16 cellular contexts compared by ENCODE assay signal in genomic region chr7:18151419-18151818, GRCh38.
DNase-seq lines count a peak whose midpoint lies in the region; ATAC-seq, FAIRE-seq and TF ChIP-seq lines count a peak whose summit lies in the region.
"Had no signal": no experiment of that assay in that cellular context is flagged by ENCODE, and none has a peak within 500 bp of the region (broad histone marks: within the 10 kb centered on the region; RNA-seq: fewer than 3 reads in every experiment).

No MANE protein-coding gene starts in this region.

- DNase-seq in H54 (ENCODE audit: insufficient read length, low spot score) (no peak), NCI-H82 treated with DMSO at 0.1 percent for 48 hours (lab: John Stamatoyannopoulos, UW; ENCODE audit: unreplicated experiment) (peak; percentile 29), chondrocyte (ENCODE audit: low spot score) (no peak), posterior cingulate gyrus (no peak), small intestine (no peak)
- no peak for DNase-seq in activated effector memory CD4-positive, alpha-beta T cell treated with Interleukin-2 at 50 U/mL for 16 hours
- DNase-seq: activated CD4-positive, alpha-beta T cell treated with anti-CD3 and anti-CD28 coated beads, Interleukin-2, amount 50 U/mL, for 48 hours; activated gamma-delta T cell treated with Interleukin-2 at 50 U/mL for 16 hours; CD8-positive, alpha-beta T cell; NCI-H1105 treated with DMSO at 0.1 percent for 48 hours; nephron progenitor cell; NK-92 treated with Interleukin-12 subunit alpha and Interleukin-12 subunit beta, amount 100 ng/mL, for 24 hours had no signal

- H3K4me3 Mint-ChIP-seq in chondrocyte (ENCODE audit: unreplicated experiment), result no peak overlapping the region
- H3K4me3 Mint-ChIP-seq: CD8-positive, alpha-beta T cell; nephron progenitor cell had no signal

- 70 to 77% (median 74%) methylated on average over 1 of the region's 1 CpG for WGBS in small intestine, 3 donors

- no peak overlapping the region for H3K27ac Mint-ChIP-seq in chondrocyte (ENCODE audit: unreplicated experiment)
- H3K27ac Mint-ChIP-seq: CD8-positive, alpha-beta T cell; nephron progenitor cell had no signal

- TF ChIP-seq POLR2A in H54 (IDR thresholded peaks at IDR 0.05; ENCODE audit: low read depth, low read length), result no peak

- H3K9me3 ChIP-seq in small intestine (ENCODE audit: control insufficient read depth, low read depth), result no peaks in the 10 kb centered on the region

- H3K4me1 Mint-ChIP-seq in chondrocyte (ENCODE audit: low read depth), result peaks cover 6% of the 10 kb centered on the region
- H3K4me1 Mint-ChIP-seq: nephron progenitor cell had no signal

- H3K4me1 ChIP-seq in small intestine (ENCODE audit: control insufficient read depth in 2 of 2, insufficient read depth in 1 of 2, low read depth in 1 of 2, low read length in 1 of 2), result no peaks in the 10 kb centered on the region

- H3K27ac ChIP-seq in C4-2B (no peak overlapping the region), small intestine (ENCODE audit: low read depth in 1 of 2, low read length in 1 of 2) (no peak overlapping the region)
- H3K27ac ChIP-seq: HL-60 had no signal

- H3K27me3 ChIP-seq in small intestine (ENCODE audit: control insufficient read depth in 2 of 2, insufficient read depth in 2 of 2, low read length in 2 of 2), result no peaks in the 10 kb centered on the region

- peak; percentile 43 for FAIRE-seq in H54 (lab: Jason Lieb, UNC)
- FAIRE-seq in small intestine (lab: Jason Lieb, UNC), result no peak

- H3K27me3 Mint-ChIP-seq in chondrocyte (ENCODE audit: low read depth), result no peaks in the 10 kb centered on the region

- H3K36me3 Mint-ChIP-seq in chondrocyte (ENCODE audit: low read depth), result no peaks in the 10 kb centered on the region
- H3K36me3 Mint-ChIP-seq: CD8-positive, alpha-beta T cell had no signal

- intact Hi-C loops in posterior cingulate gyrus (cut with DNase I), result no loop called here

- H3K9me3 Mint-ChIP-seq in chondrocyte (ENCODE audit: low read depth), result no peaks in the 10 kb centered on the region
- H3K9me3 Mint-ChIP-seq: CD8-positive, alpha-beta T cell; nephron progenitor cell had no signal

- TF ChIP-seq CTCF in C4-2B (conservative IDR thresholded peaks at IDR 0.05), result peak; percentile 31
- TF ChIP-seq CTCF in chondrocyte (IDR thresholded peaks at IDR 0.05), result peak; percentile 62

- no peak for ATAC-seq in HG03108 (IDR thresholded peaks at IDR 0.05; ENCODE audit: unreplicated experiment)
- ATAC-seq: CD8-positive, alpha-beta T cell had no signal

- H3K4me3 ChIP-seq in small intestine (ENCODE audit: low read depth in 1 of 2, low read length in 2 of 2), result no peak overlapping the region
- H3K4me3 ChIP-seq: lung had no signal

- no peaks in the 10 kb centered on the region for H3K36me3 ChIP-seq in small intestine (ENCODE audit: control insufficient read depth in 2 of 2, insufficient read depth in 2 of 2, low read length in 2 of 2)
